In the genomic region with DNA sequence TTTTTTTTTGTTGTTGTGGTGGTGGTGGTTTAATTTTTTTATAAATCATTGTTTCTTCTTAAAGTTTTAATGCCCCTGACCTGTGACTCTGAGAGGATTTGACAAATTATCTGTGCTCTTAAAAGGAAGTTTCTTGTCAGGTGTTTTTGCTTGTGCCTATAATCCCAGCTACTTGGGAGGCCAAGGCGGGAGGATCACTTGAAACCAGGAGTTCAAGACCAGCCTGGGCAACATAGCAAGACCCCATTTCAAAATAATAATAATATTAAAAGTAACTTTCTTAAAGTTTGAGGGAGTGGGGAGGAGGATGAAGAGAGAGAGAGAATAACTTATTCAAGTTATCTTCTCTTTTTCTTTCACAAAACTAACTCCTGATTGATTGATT, we compare ENCODE assay signal across 17 cellular contexts. TPM values are rescaled to one million over a fixed set of nuclear protein-coding genes. Genes with fewer than 3 reads are reported as not detected.
DNase-seq lines count a peak whose midpoint lies in the region; ATAC-seq and TF ChIP-seq lines count a peak whose summit lies in the region.
"Had no signal": no experiment of that assay in that cellular context is flagged by ENCODE, and none has a peak within 500 bp of the region (broad histone marks: within the 10 kb centered on the region; RNA-seq: fewer than 3 reads in every experiment).

No MANE protein-coding gene starts in this region.

- H3K36me3 ChIP-seq in BLaER1: no peaks in the 10 kb centered on the region
- H3K36me3 ChIP-seq in CD4-positive, alpha-beta memory T cell (ENCODE audit: insufficient read depth, low read length): no peaks in the 10 kb centered on the region

- in situ Hi-C loops in GM13976 (cut with MboI; ENCODE audit: low sequenced_read_pairs, unreplicated experiment): no loop called here

- H4K20me1 ChIP-seq in BLaER1: no peaks in the 10 kb centered on the region

- H3K27ac ChIP-seq in BLaER1 (no peak overlapping the region), dorsolateral prefrontal cortex (peak overlapping the region in 1 of 59 donors; percentile 40)
- H3K27ac ChIP-seq in CD4-positive, alpha-beta memory T cell (ENCODE audit: low read depth, low read length): no peak overlapping the region
- H3K27ac ChIP-seq: gastroesophageal sphincter, HL-60 had no signal

- H3K4me1 ChIP-seq in BLaER1: peaks cover 60% of the 10 kb centered on the region
- peaks cover 58% of the 10 kb centered on the region for H3K4me1 ChIP-seq in CD4-positive, alpha-beta memory T cell (ENCODE audit: insufficient read depth, low read length)

- H3K4me1 Mint-ChIP-seq in CD4-positive, alpha-beta memory T cell: peaks cover 50 to 85% (median 67%) of the 10 kb centered on the region in 4 donors
- H3K4me1 Mint-ChIP-seq in activated CD4-positive, alpha-beta memory T cell treated with anti-CD3 and anti-CD28 coated beads for 36 hours (ENCODE audit: low read depth): peaks cover 51% of the 10 kb centered on the region
- peaks cover 89 to 95% of the 10 kb centered on the region in 2 donors for H3K4me1 Mint-ChIP-seq in immature natural killer cell

- H3K4me3 Mint-ChIP-seq in CD4-positive, alpha-beta memory T cell: peak overlapping the region; percentile 68 to 91 (median 79)
- peak overlapping the region; percentile 46 for H3K4me3 Mint-ChIP-seq in activated CD4-positive, alpha-beta memory T cell treated with anti-CD3 and anti-CD28 coated beads for 36 hours
- H3K4me3 Mint-ChIP-seq in immature natural killer cell: peak overlapping the region; percentile 71 to 85 (median 80)

- ATAC-seq in HG03095 (IDR thresholded peaks at IDR 0.05; ENCODE audit: unreplicated experiment): no peak
- ATAC-seq: gastroesophageal sphincter had no signal

- H3K4me3 ChIP-seq in BLaER1: no peak overlapping the region; the same call in 1 of the 2 replicates
- no peak overlapping the region for H3K4me3 ChIP-seq in CD4-positive, alpha-beta memory T cell (ENCODE audit: low read length in 2 of 2)
- no peak overlapping the region for H3K4me3 ChIP-seq in dorsolateral prefrontal cortex
- H3K4me3 ChIP-seq: gastroesophageal sphincter had no signal

- H3K9me3 Mint-ChIP-seq in CD4-positive, alpha-beta memory T cell: no peaks in the 10 kb centered on the region
- H3K9me3 Mint-ChIP-seq in activated CD4-positive, alpha-beta memory T cell treated with anti-CD3 and anti-CD28 coated beads for 36 hours: peaks cover 4% of the 10 kb centered on the region
- H3K9me3 Mint-ChIP-seq in immature natural killer cell: no peaks in the 10 kb centered on the region

- peak overlapping the region; percentile 83 for H3K4me2 ChIP-seq in BLaER1

- H3K9ac ChIP-seq in BLaER1: no peak overlapping the region

- intact Hi-C loops in CD4-positive, alpha-beta memory T cell (cut with micrococcal nuclease): no loop called here
- intact Hi-C loops in activated CD4-positive, alpha-beta memory T cell treated with anti-CD3 and anti-CD28 coated beads for 36 hours (cut with micrococcal nuclease): loop anchor here (2.0 kb wide), 1 partner anchor 76 kb away; no protein-coding TSS in a partner anchor
- intact Hi-C loops in dorsolateral prefrontal cortex (cut with DNase I): no loop called here

- H3K27ac Mint-ChIP-seq in CD4-positive, alpha-beta memory T cell: peak overlapping the region; percentile 85 to 96 (median 92)
- H3K27ac Mint-ChIP-seq in activated CD4-positive, alpha-beta memory T cell treated with anti-CD3 and anti-CD28 coated beads for 36 hours: peak overlapping the region; percentile 82
- H3K27ac Mint-ChIP-seq in immature natural killer cell: peak overlapping the region; percentile 84 to 94 (median 92)

- CTCF ChIA-PET in CD4-positive, alpha-beta memory T cell (lab: Charles Lee; ENCODE audit: partially characterized antibody): interaction anchor here (0.8 to 5.7 kb wide), 3 partner anchors 9 to 24 kb away, joined by 3 to 89 read pairs (median 4); partner anchors contain the start of gene ERMP1
- CTCF ChIA-PET in activated CD4-positive, alpha-beta memory T cell treated with anti-CD3 and anti-CD28 coated beads for 36 hours (lab: Charles Lee): interaction anchor here (4.8 kb wide), 1 partner anchor 12 kb away, joined by 55 read pairs; the partner anchor contains the start of gene ERMP1

- no peaks in the 10 kb centered on the region for H3K27me3 Mint-ChIP-seq in CD4-positive, alpha-beta memory T cell
- no peaks in the 10 kb centered on the region for H3K27me3 Mint-ChIP-seq in activated CD4-positive, alpha-beta memory T cell treated with anti-CD3 and anti-CD28 coated beads for 36 hours
- peaks cover 10 to 24% (median 15%) of the 10 kb centered on the region in 3 donors for H3K27me3 Mint-ChIP-seq in immature natural killer cell (ENCODE audit: low read depth in 3 of 3)

- no peaks in the 10 kb centered on the region for H3K27me3 ChIP-seq in BLaER1
- H3K27me3 ChIP-seq in CD4-positive, alpha-beta memory T cell (ENCODE audit: insufficient read depth, low read length): no peaks in the 10 kb centered on the region
- no peaks in the 10 kb centered on the region for H3K27me3 ChIP-seq in dorsolateral prefrontal cortex
- H3K27me3 ChIP-seq: gastroesophageal sphincter had no signal

- TF ChIP-seq CTCF in GM13976 (IDR thresholded peaks at IDR 0.05; ENCODE audit: borderline replicate concordance, control extremely low read depth, extremely low read depth, insufficient read depth, missing control alignments) (no peak), dorsolateral prefrontal cortex (IDR thresholded peaks at IDR 0.05 in 54 of 56, conservative IDR thresholded peaks at IDR 0.05 in 2 of 56; ENCODE audit: low read depth in 1 of 56, partially characterized antibody in 56 of 56) (no peak)

- POLR2A ChIA-PET in CD4-positive, alpha-beta memory T cell (lab: Charles Lee; ENCODE audit: partially characterized antibody): interaction anchor here (1.3 to 5.5 kb wide), 2 partner anchors 13 to 568 kb away, joined by 4 to 97 read pairs; partner anchors contain the start of genes ERMP1 and UHRF2
- POLR2A ChIA-PET in activated CD4-positive, alpha-beta memory T cell treated with anti-CD3 and anti-CD28 coated beads for 36 hours (lab: Charles Lee): interaction anchor here (0.7 to 1.0 kb wide), 2 partner anchors 13 to 1012 kb away, joined by 4 to 6 read pairs; no protein-coding TSS in a partner anchor

- H3K36me3 Mint-ChIP-seq in CD4-positive, alpha-beta memory T cell: no peaks in the 10 kb centered on the region
- H3K36me3 Mint-ChIP-seq in activated CD4-positive, alpha-beta memory T cell treated with anti-CD3 and anti-CD28 coated beads for 36 hours: peaks cover 4% of the 10 kb centered on the region
- H3K36me3 Mint-ChIP-seq in immature natural killer cell: peaks cover 0 to 4% (median 3%) of the 10 kb centered on the region in 3 donors

- DNase-seq in CD4-positive, alpha-beta memory T cell: no peak
- DNase-seq in activated CD4-positive, alpha-beta memory T cell treated with anti-CD3 and anti-CD28 coated beads for 36 hours: no peak
- DNase-seq in immature natural killer cell: no peak
- DNase-seq in GM13976 (ENCODE audit: low spot score): no peak
- no peak for DNase-seq in dorsolateral prefrontal cortex
- DNase-seq: caudate nucleus, DMS79 treated with DMSO at 0.1 percent for 48 hours, Karpas-422, NCI-H1436, NCI-H2227 treated with DMSO at 0.1 percent for 48 hours, SHP77 had no signal

- H3K9me3 ChIP-seq in BLaER1: peaks cover 6% of the 10 kb centered on the region
- H3K9me3 ChIP-seq in CD4-positive, alpha-beta memory T cell (ENCODE audit: control insufficient read depth in 1 of 2, low read length in 2 of 2): no peaks in the 10 kb centered on the region
- H3K9me3 ChIP-seq: gastroesophageal sphincter had no signal

RNA-seq across cellular contexts. Expression of gene ERMP1, which starts 12.2 kb away (rescaled TPM):
- 10 to 100 TPM; 22.8 to 24.5 TPM for total RNA-seq in CD4-positive, alpha-beta memory T cell
- 10 to 100 TPM; 11.6 to 12.4 TPM for polyA plus RNA-seq in CD4-positive, alpha-beta memory T cell
- 10 to 100 TPM; 23.2 to 24.0 TPM for total RNA-seq in activated CD4-positive, alpha-beta memory T cell treated with anti-CD3 and anti-CD28 coated beads for 36 hours
- polyA plus RNA-seq in immature natural killer cell: 10 to 100 TPM; 19.6 to 54.2 (median 31.0) TPM
- 10 to 100 TPM; 24.1 to 60.7 (median 35.2) TPM for total RNA-seq in dorsolateral prefrontal cortex

RNA-seq across cellular contexts. Expression of gene MLANA, which starts 45.5 kb away (rescaled TPM):
- not detected for total RNA-seq in CD4-positive, alpha-beta memory T cell
- polyA plus RNA-seq in CD4-positive, alpha-beta memory T cell: under 1 TPM in 1 of 2 donors, not detected in 1; 0.59 TPM
- not detected for total RNA-seq in activated CD4-positive, alpha-beta memory T cell treated with anti-CD3 and anti-CD28 coated beads for 36 hours
- polyA plus RNA-seq in immature natural killer cell: under 1 TPM in 1 of 3 donors, not detected in 2; 0.27 TPM
- not detected for total RNA-seq in dorsolateral prefrontal cortex
- total RNA-seq: gastroesophageal sphincter, temporal lobe had no signal
- polyA plus RNA-seq: neural cell had no signal
